In genomic region chr12:123091756-123092155, GRCh38 we compare ENCODE assay signal across 1 cellular context.
TF ChIP-seq lines count a peak whose summit lies in the region.

No MANE protein-coding gene starts in this region.

TF ChIP-seq in HepG2, 621 proteins besides CTCF, POLR2A, EP300 and RAD21:
- TF ChIP-seq MAFG (CRISPR knock-in tag; IDR thresholded peaks at IDR 0.05) (no peak), ZNF883 (CRISPR knock-in tag; IDR thresholded peaks at IDR 0.05; ENCODE audit: not compliant biosample characterization) (no peak), ZBTB46 (CRISPR knock-in tag; IDR thresholded peaks at IDR 0.05; ENCODE audit: borderline replicate concordance) (no peak), POLR2AphosphoS5 (IDR thresholded peaks at IDR 0.05; ENCODE audit: low read depth, low read length) (no peak), RFXANK (CRISPR knock-in tag; IDR thresholded peaks at IDR 0.05) (no peak), THYN1 (CRISPR knock-in tag; IDR thresholded peaks at IDR 0.05; ENCODE audit: borderline replicate concordance, low read depth) (no peak), ZNF263 (CRISPR knock-in tag; IDR thresholded peaks at IDR 0.05) (0 out of 2 replicates have a peak, but pooled peaks have one; percentile 6), ZSCAN30 (CRISPR knock-in tag; IDR thresholded peaks at IDR 0.05) (0 out of 2 replicates have a peak, but pooled peaks have one; percentile 41)
